ENCODE assay signal across 22 cellular contexts in genomic region chr15:91710072-91710471, GRCh38.
A peak's percentile ranks its signal among the peaks of the same experiment; 100 is the strongest.
DNase-seq lines count a peak whose midpoint lies in the region; ATAC-seq lines count a peak whose summit lies in the region.
"Had no signal": no experiment of that assay in that cellular context is flagged by ENCODE, and none has a peak within 500 bp of the region (broad histone marks: within the 10 kb centered on the region; RNA-seq: fewer than 3 reads in every experiment).

No MANE protein-coding gene starts in this region.

- H3K4me1 Mint-ChIP-seq in activated T-cell treated with anti-CD3 and anti-CD28 coated beads, Interleukin-2, amount 50 U/mL, for 72 hours (ENCODE audit: low read depth) = peaks cover 14% of the 10 kb centered on the region
- peaks cover 33 to 40% of the 10 kb centered on the region in 2 donors for H3K4me1 Mint-ChIP-seq in immature natural killer cell

- no peaks in the 10 kb centered on the region for H3K36me3 Mint-ChIP-seq in activated T-cell treated with anti-CD3 and anti-CD28 coated beads, Interleukin-2, amount 50 U/mL, for 72 hours (ENCODE audit: insufficient read depth in 2 of 2)
- no peaks in the 10 kb centered on the region for H3K36me3 Mint-ChIP-seq in immature natural killer cell
- H3K36me3 Mint-ChIP-seq: type B pancreatic cell had no signal

- in situ Hi-C loops in SK-MEL-5 (cut with HindIII; ENCODE audit: low pct_unique_long_range_greater_than_20kb, low sequenced_read_pairs) = no loop called here

- H3K9me3 Mint-ChIP-seq in activated T-cell treated with anti-CD3 and anti-CD28 coated beads, Interleukin-2, amount 50 U/mL, for 72 hours = no peaks in the 10 kb centered on the region
- peaks cover 0 to 3% (median 0%) of the 10 kb centered on the region in 6 donors for H3K9me3 Mint-ChIP-seq in immature natural killer cell
- H3K9me3 Mint-ChIP-seq: activated CD4-positive, alpha-beta memory T cell treated with anti-CD3 and anti-CD28 coated beads, Interleukin-2, amount 10 ng/mL, durations not matched to agents 7 days and 5 days; type B pancreatic cell had no signal

- no peak overlapping the region for H3K27ac Mint-ChIP-seq in activated T-cell treated with anti-CD3 and anti-CD28 coated beads, Interleukin-2, amount 50 U/mL, for 72 hours
- no peak overlapping the region for H3K27ac Mint-ChIP-seq in immature natural killer cell
- H3K27ac Mint-ChIP-seq: activated CD4-positive, alpha-beta memory T cell treated with anti-CD3 and anti-CD28 coated beads, Interleukin-2, amount 10 ng/mL, durations not matched to agents 7 days and 5 days; progenitor cell of endocrine pancreas; type B pancreatic cell had no signal

- H3K4me3 Mint-ChIP-seq in activated T-cell treated with anti-CD3 and anti-CD28 coated beads, Interleukin-2, amount 50 U/mL, for 72 hours = no peak overlapping the region
- H3K4me3 Mint-ChIP-seq in immature natural killer cell = no peak overlapping the region
- H3K4me3 Mint-ChIP-seq: activated CD4-positive, alpha-beta memory T cell treated with anti-CD3 and anti-CD28 coated beads, Interleukin-2, amount 10 ng/mL, durations not matched to agents 7 days and 5 days; type B pancreatic cell had no signal

- H3K27me3 Mint-ChIP-seq in activated T-cell treated with anti-CD3 and anti-CD28 coated beads, Interleukin-2, amount 50 U/mL, for 72 hours (ENCODE audit: low read depth) = peaks cover 19% of the 10 kb centered on the region
- peaks cover 2 to 9% (median 4%) of the 10 kb centered on the region in 3 donors for H3K27me3 Mint-ChIP-seq in immature natural killer cell (ENCODE audit: low read depth in 3 of 3)

- peak in 1 of 2 donors; percentile 5 for DNase-seq in activated T-cell treated with anti-CD3 and anti-CD28 coated beads, Interleukin-2, amount 50 U/mL, for 72 hours
- DNase-seq in activated T-cell treated with anti-CD3 and anti-CD28 coated beads for 4 hours (no peak), SK-MEL-5 (ENCODE audit: low read depth, low spot score) (peak; percentile 22), immature natural killer cell (peak; percentile 47 to 52 (median 50)), T1000 (lab: John Stamatoyannopoulos, UW) (no peak), NCI-H146 (lab: John Stamatoyannopoulos, UW) (no peak), NCI-H2227 treated with DMSO at 0.1 percent for 48 hours (lab: John Stamatoyannopoulos, UW) (no peak)
- DNase-seq: activated CD4-positive, alpha-beta memory T cell treated with anti-CD3 and anti-CD28 coated beads, Interleukin-2, amount 10 ng/mL, durations not matched to agents 7 days and 5 days; colonic mucosa; DMS79 treated with DMSO at 0.1 percent for 48 hours; esophagus squamous epithelium; NCI-H1092; NCI-H187 treated with DMSO at 0.1 percent for 48 hours; NCI-H526 treated with DMSO at 0.1 percent for 48 hours; sigmoid colon had no signal

- ATAC-seq in activated T-cell treated with anti-CD3 and anti-CD28 coated beads, Interleukin-2, amount 50 U/mL, for 72 hours (replicated peaks in 1 of 2) = peak; percentile 16 to 18
- no peak for ATAC-seq in GM19395 (IDR thresholded peaks at IDR 0.05; ENCODE audit: unreplicated experiment)
- ATAC-seq: activated CD4-positive, CD25-positive, alpha-beta regulatory T cell treated with anti-CD3 and anti-CD28 coated beads, Interleukin-2, amount 50 U/mL, for 24 hours; gastroesophageal sphincter; GM12878; Right ventricle myocardium inferior had no signal

Comparison
In these comparisons a context has a peak if more than half of its experiments do, and no peak if none do; other contexts are left out.
1. DNase-seq: peak in SK-MEL-5 (single experiment) and immature natural killer cell (3 of 3); none in activated T-cell treated with anti-CD3 and anti-CD28 coated beads for 4 hours (single experiment), T1000 (single experiment), NCI-H146 (single experiment) and NCI-H2227 treated with DMSO at 0.1 percent for 48 hours (single experiment).